10 cellular contexts compared by ENCODE assay signal in the genomic region with DNA sequence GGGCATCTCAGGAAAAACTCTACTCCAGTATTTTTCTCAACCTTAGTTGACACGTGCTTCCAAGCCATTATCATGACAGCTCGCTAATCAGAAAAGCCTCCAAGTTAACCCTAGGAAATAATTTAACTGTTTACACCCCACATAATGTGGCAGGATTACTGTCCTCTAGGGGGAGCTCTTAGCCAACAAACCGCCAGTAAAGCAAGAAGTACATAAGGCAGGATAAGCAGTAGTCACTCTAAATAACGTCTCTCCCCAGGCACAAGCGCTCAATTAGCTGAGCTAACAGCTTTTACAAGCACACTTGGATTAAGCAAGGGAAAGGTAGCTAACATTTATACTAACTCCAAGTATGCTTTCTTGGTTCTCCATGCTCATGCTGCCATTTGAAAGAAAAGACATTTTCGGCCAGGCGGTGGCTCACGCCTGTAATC. TPM values are rescaled to one million over a fixed set of nuclear protein-coding genes. Genes with fewer than 3 reads are reported as not detected.
DNase-seq lines count a peak whose midpoint lies in the region; ATAC-seq and TF ChIP-seq lines count a peak whose summit lies in the region.
"Had no signal": no experiment of that assay in that cellular context is flagged by ENCODE, and none has a peak within 500 bp of the region (broad histone marks: within the 10 kb centered on the region; RNA-seq: fewer than 3 reads in every experiment).

No MANE protein-coding gene starts in this region.

- H3K23ac ChIP-seq in mesendoderm (ENCODE audit: low read length) = no peak overlapping the region

- no peaks in the 10 kb centered on the region for H3K9me3 Mint-ChIP-seq in activated T-helper 1 cell treated with anti-CD3 and anti-CD28 coated beads, Interleukin-12 subunit alpha, Interleukin-12 subunit beta, Interleukin-2, Interleukin-4 antibody, amounts not matched to agents 30 ng/mL and 10 ng/mL and 1 ng/mL, durations not matched to agents 14 hours and 24 hours and 36 hours

- H4K5ac ChIP-seq in mesendoderm (ENCODE audit: low read length) = no peak overlapping the region

- H3K36me3 ChIP-seq in mesendoderm (ENCODE audit: control insufficient read depth, insufficient read depth, low read length) = no peaks in the 10 kb centered on the region
- H3K36me3 ChIP-seq: ascending aorta had no signal

- no peak overlapping the region for H3K27ac Mint-ChIP-seq in activated T-helper 1 cell treated with anti-CD3 and anti-CD28 coated beads, Interleukin-12 subunit alpha, Interleukin-12 subunit beta, Interleukin-2, Interleukin-4 antibody, amounts not matched to agents 30 ng/mL and 10 ng/mL and 1 ng/mL, durations not matched to agents 14 hours and 24 hours and 36 hours

- H3K4me3 Mint-ChIP-seq in activated T-helper 1 cell treated with anti-CD3 and anti-CD28 coated beads, Interleukin-12 subunit alpha, Interleukin-12 subunit beta, Interleukin-2, Interleukin-4 antibody, amounts not matched to agents 30 ng/mL and 10 ng/mL and 1 ng/mL, durations not matched to agents 14 hours and 24 hours and 36 hours = no peak overlapping the region

- peaks cover 6% of the 10 kb centered on the region for H3K4me1 ChIP-seq in mesendoderm (ENCODE audit: control insufficient read depth, low read depth, low read length)
- H3K4me1 ChIP-seq: ascending aorta had no signal

- peak overlapping the region; percentile 11 for H3K56ac ChIP-seq in mesendoderm (ENCODE audit: low read length)

- H3K4me1 Mint-ChIP-seq in activated T-helper 1 cell treated with anti-CD3 and anti-CD28 coated beads, Interleukin-12 subunit alpha, Interleukin-12 subunit beta, Interleukin-2, Interleukin-4 antibody, amounts not matched to agents 30 ng/mL and 10 ng/mL and 1 ng/mL, durations not matched to agents 14 hours and 24 hours and 36 hours (ENCODE audit: low read depth) = peaks cover 24% of the 10 kb centered on the region

- no peak overlapping the region for H3K18ac ChIP-seq in mesendoderm (ENCODE audit: low read length)

- peak; percentile 75 for TF ChIP-seq RAD21 in Ishikawa (IDR thresholded peaks at IDR 0.05; ENCODE audit: low read depth)

- H4K8ac ChIP-seq in mesendoderm (ENCODE audit: low read depth, low read length) = no peak overlapping the region

- no peak overlapping the region for H3K4ac ChIP-seq in mesendoderm (ENCODE audit: low read depth, low read length)

- H3K4me3 ChIP-seq in mesendoderm (ENCODE audit: low read length) = no peak overlapping the region
- H3K4me3 ChIP-seq: ascending aorta had no signal

- H2BK120ac ChIP-seq in mesendoderm (ENCODE audit: low read depth, low read length) = no peak overlapping the region

- peaks cover 8% of the 10 kb centered on the region for H3K27me3 Mint-ChIP-seq in activated T-helper 1 cell treated with anti-CD3 and anti-CD28 coated beads, Interleukin-12 subunit alpha, Interleukin-12 subunit beta, Interleukin-2, Interleukin-4 antibody, amounts not matched to agents 30 ng/mL and 10 ng/mL and 1 ng/mL, durations not matched to agents 14 hours and 24 hours and 36 hours (ENCODE audit: insufficient read depth)

- H2AK5ac ChIP-seq in mesendoderm (ENCODE audit: low read length) = no peak overlapping the region

- H2BK15ac ChIP-seq in mesendoderm (replicated peaks; ENCODE audit: low read depth) = no peak overlapping the region

- DNase-seq in GDM1 (lab: John Stamatoyannopoulos, UW) (peak; percentile 15), mesendoderm (peak; percentile 70), caudate nucleus (lab: John Stamatoyannopoulos, UW) (no peak), HuH-7.5 (ENCODE audit: low spot score) (no peak), putamen (ENCODE audit: low spot score) (no peak)
- peak; percentile 15 for DNase-seq in activated T-helper 1 cell treated with anti-CD3 and anti-CD28 coated beads, Interleukin-12 subunit alpha, Interleukin-12 subunit beta, Interleukin-2, Interleukin-4 antibody, amounts not matched to agents 30 ng/mL and 10 ng/mL and 1 ng/mL, durations not matched to agents 14 hours and 24 hours and 36 hours (ENCODE audit: low spot score)

- TF ChIP-seq EP300 in Ishikawa (IDR thresholded peaks at IDR 0.05; ENCODE audit: borderline replicate concordance) = no peak

- no peak overlapping the region for H3K9ac ChIP-seq in mesendoderm (ENCODE audit: low read length)

- no peak overlapping the region for H3K4me2 ChIP-seq in mesendoderm (ENCODE audit: low read length)

- H3K79me2 ChIP-seq in mesendoderm (ENCODE audit: control insufficient read depth, insufficient read depth, low read length) = no peaks in the 10 kb centered on the region

- no peak overlapping the region for H2BK5ac ChIP-seq in mesendoderm (ENCODE audit: low read length)

- no peaks in the 10 kb centered on the region for H3K27me3 ChIP-seq in mesendoderm (ENCODE audit: insufficient read depth, low read length, poor library complexity)
- H3K27me3 ChIP-seq: ascending aorta had no signal

- H3K27ac ChIP-seq in mesendoderm (ENCODE audit: low read depth, low read length) (no peak overlapping the region), caudate nucleus (ENCODE audit: low read depth, low read length) (no peak overlapping the region)
- H3K27ac ChIP-seq: ascending aorta had no signal

- intact Hi-C loops in activated T-helper 1 cell treated with anti-CD3 and anti-CD28 coated beads, Interleukin-12 subunit alpha, Interleukin-12 subunit beta, Interleukin-2, Interleukin-4 antibody, amounts not matched to agents 30 ng/mL and 10 ng/mL and 1 ng/mL, durations not matched to agents 14 hours and 24 hours and 36 hours (cut with micrococcal nuclease) = loop anchor here (2.0 to 10.0 kb wide), 2 partner anchors 164 to 352 kb away; no protein-coding TSS in a partner anchor

- WGBS in mesendoderm (ENCODE audit: extremely low coverage, insufficient coverage, low lambda C conversion rate) = no CpG with 5 or more reads among the region's 8 CpGs

- no peaks in the 10 kb centered on the region for H3K36me3 Mint-ChIP-seq in activated T-helper 1 cell treated with anti-CD3 and anti-CD28 coated beads, Interleukin-12 subunit alpha, Interleukin-12 subunit beta, Interleukin-2, Interleukin-4 antibody, amounts not matched to agents 30 ng/mL and 10 ng/mL and 1 ng/mL, durations not matched to agents 14 hours and 24 hours and 36 hours (ENCODE audit: low read depth)

- no peak for ATAC-seq in HG02678 (IDR thresholded peaks at IDR 0.05; ENCODE audit: unreplicated experiment)

- no peaks in the 10 kb centered on the region for H3K79me1 ChIP-seq in mesendoderm (ENCODE audit: low read length)

TF ChIP-seq in Ishikawa, 13 proteins besides CTCF, POLR2A, EP300 and RAD21:
- TF ChIP-seq, protein P1, sequence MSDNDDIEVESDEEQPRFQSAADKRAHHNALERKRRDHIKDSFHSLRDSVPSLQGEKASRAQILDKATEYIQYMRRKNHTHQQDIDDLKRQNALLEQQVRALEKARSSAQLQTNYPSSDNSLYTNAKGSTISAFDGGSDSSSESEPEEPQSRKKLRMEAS (IDR thresholded peaks at IDR 0.05) = peak; percentile 24; the same call in 1 of the 2 replicates
- TF ChIP-seq, protein P2, sequence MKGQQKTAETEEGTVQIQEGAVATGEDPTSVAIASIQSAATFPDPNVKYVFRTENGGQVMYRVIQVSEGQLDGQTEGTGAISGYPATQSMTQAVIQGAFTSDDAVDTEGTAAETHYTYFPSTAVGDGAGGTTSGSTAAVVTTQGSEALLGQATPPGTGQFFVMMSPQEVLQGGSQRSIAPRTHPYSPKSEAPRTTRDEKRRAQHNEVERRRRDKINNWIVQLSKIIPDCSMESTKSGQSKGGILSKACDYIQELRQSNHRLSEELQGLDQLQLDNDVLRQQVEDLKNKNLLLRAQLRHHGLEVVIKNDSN (IDR thresholded peaks at IDR 0.05) = no peak

RNA-seq across cellular contexts. Expression of gene APOBEC1, which starts 22.8 kb away (rescaled TPM):
- total RNA-seq in activated T-helper 1 cell treated with anti-CD3 and anti-CD28 coated beads, Interleukin-12 subunit alpha, Interleukin-12 subunit beta, Interleukin-2, Interleukin-4 antibody, amounts not matched to agents 30 ng/mL and 10 ng/mL and 1 ng/mL, durations not matched to agents 14 hours and 24 hours and 36 hours = not detected in 2 replicates
- not detected for polyA plus RNA-seq in mesendoderm (2013, experiment 1 of 2)
- polyA plus RNA-seq in mesendoderm (2013, experiment 2 of 2) = not detected
- total RNA-seq: ascending aorta, skeletal muscle tissue had no signal

RNA-seq across cellular contexts. Expression of gene GDF3, which starts 52.7 kb away (rescaled TPM):
- total RNA-seq in activated T-helper 1 cell treated with anti-CD3 and anti-CD28 coated beads, Interleukin-12 subunit alpha, Interleukin-12 subunit beta, Interleukin-2, Interleukin-4 antibody, amounts not matched to agents 30 ng/mL and 10 ng/mL and 1 ng/mL, durations not matched to agents 14 hours and 24 hours and 36 hours = not detected in 2 replicates
- polyA plus RNA-seq in mesendoderm (2013, experiment 1 of 2) = 214 TPM
- polyA plus RNA-seq in mesendoderm (2013, experiment 2 of 2) = 215 TPM
- total RNA-seq: ascending aorta had no signal

Comparison
In these comparisons a context has a peak if more than half of its experiments do, and no peak if none do; other contexts are left out.
1. DNase-seq: peak in GDM1 (single experiment), activated T-helper 1 cell treated with anti-CD3 and anti-CD28 coated beads, Interleukin-12 subunit alpha, Interleukin-12 subunit beta, Interleukin-2, Interleukin-4 antibody, amounts not matched to agents 30 ng/mL and 10 ng/mL and 1 ng/mL, durations not matched to agents 14 hours and 24 hours and 36 hours (single experiment) and mesendoderm (single experiment); none in caudate nucleus (0 of 61), HuH-7.5 (single experiment) and putamen (single experiment).